ENCODE assay signal across 8 cellular contexts in the genomic region with DNA sequence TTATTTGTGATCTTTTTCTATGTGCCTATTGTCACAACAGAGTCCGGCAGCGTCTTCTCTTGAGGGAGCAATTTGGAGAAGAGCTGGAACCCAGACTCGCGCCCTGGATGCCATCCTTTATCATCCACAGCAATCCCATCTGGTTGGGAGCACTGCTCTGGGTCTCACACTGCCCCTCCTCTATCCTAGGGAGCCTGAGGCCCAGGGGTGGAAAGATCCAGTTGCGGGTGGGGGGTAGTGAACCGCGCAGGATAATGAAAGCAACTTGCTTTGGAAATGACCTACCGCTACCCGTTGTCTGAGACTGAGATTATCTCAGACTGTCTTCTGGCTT. TPM values are rescaled to one million over a fixed set of nuclear protein-coding genes. Genes with fewer than 3 reads are reported as not detected.
DNase-seq lines count a peak whose midpoint lies in the region; ATAC-seq and TF ChIP-seq lines count a peak whose summit lies in the region.

No MANE protein-coding gene starts in this region.

- ATAC-seq in left ventricle myocardium superior (no peak), GM21529 (IDR thresholded peaks at IDR 0.05; ENCODE audit: unreplicated experiment) (no peak)

- TF ChIP-seq CTCF in HEK293 (tag by site-specific recombination; IDR thresholded peaks at IDR 0.05), result no peak
- no peak for TF ChIP-seq CTCF in WI38 (IDR thresholded peaks at IDR 0.05; ENCODE audit: low read depth, low read length)

- H3K4me3 ChIP-seq in HEK293 (ENCODE audit: low read depth, low read length) (peak overlapping the region; percentile 82), WI38 (ENCODE audit: low read depth, low read length) (peak overlapping the region; percentile 79), skin epidermis (peak overlapping the region; percentile 58 to 76 (median 65))

- POLR2A ChIA-PET in HEK293 (lab: Yijun Ruan, JAX), result interaction anchor here (0.5 to 3.8 kb wide), 20 partner anchors 8 to 104 kb away, joined by 3 to 44 read pairs (median 6); a partner anchor contains a TSS

- CTCF ChIA-PET in HEK293 (lab: Yijun Ruan, JAX), result interaction anchor here (0.6 to 1.1 kb wide), 2 partner anchors 8 to 1822 kb away, joined by 3 read pairs; no protein-coding TSS in a partner anchor

- peaks cover 0 to 35% of the 10 kb centered on the region in 2 experiments; a peak in 1 of 3 replicates for H3K36me3 ChIP-seq in HEK293 (ENCODE audit: control insufficient read depth in 2 of 2, insufficient read depth in 1 of 2, low read length in 2 of 2)

- peak overlapping the region; percentile 56; the same call in 1 of the 2 replicates for H3K27ac ChIP-seq in HEK293 (ENCODE audit: extremely low read depth, low read depth, low read length)
- peak overlapping the region in 19 of 21 experiments; percentile 69 to 99 (median 86) for H3K27ac ChIP-seq in skin epidermis

- H3K4me1 ChIP-seq in HEK293 (ENCODE audit: control insufficient read depth, insufficient read depth, low read length), result peaks cover 5% of the 10 kb centered on the region

- DNase-seq in left ventricle myocardium superior, result peak; percentile 17
- no peak for DNase-seq in C1 segment of cervical spinal cord (lab: John Stamatoyannopoulos, UW)
- no peak for DNase-seq in activated CD4-positive, CD25-positive, alpha-beta regulatory T cell (lab: John Stamatoyannopoulos, UW)
- no peak for DNase-seq in NCI-H1417 treated with DMSO at 0.1 percent for 48 hours (lab: John Stamatoyannopoulos, UW)

- intact Hi-C loops in left ventricle myocardium superior (cut with micrococcal nuclease), result no loop called here

- H3K9me3 ChIP-seq in HEK293 (ENCODE audit: control insufficient read depth, insufficient read depth, low read depth, low read length), result no peaks in the 10 kb centered on the region

TF ChIP-seq in HEK293, 187 proteins besides CTCF, POLR2A, EP300 and RAD21:
- TF ChIP-seq ZNF404 (tag by site-specific recombination; IDR thresholded peaks at IDR 0.05) (no peak), ZNF747 (tag by site-specific recombination; IDR thresholded peaks at IDR 0.05) (no peak), ZNF561 (tag by site-specific recombination; IDR thresholded peaks at IDR 0.05; ENCODE audit: borderline replicate concordance) (no peak), ZNF146 (tag by site-specific recombination; IDR thresholded peaks at IDR 0.05) (no peak), ZNF239 (tag by site-specific recombination; IDR thresholded peaks at IDR 0.05) (no peak), ZFHX2 (tag by site-specific recombination; conservative IDR thresholded peaks at IDR 0.05) (no peak), ZNF140 (tag by site-specific recombination; IDR thresholded peaks at IDR 0.05) (no peak), KLF9 (tag by site-specific recombination; IDR thresholded peaks at IDR 0.05; ENCODE audit: low read depth) (no peak)
- TF ChIP-seq, protein P1, sequence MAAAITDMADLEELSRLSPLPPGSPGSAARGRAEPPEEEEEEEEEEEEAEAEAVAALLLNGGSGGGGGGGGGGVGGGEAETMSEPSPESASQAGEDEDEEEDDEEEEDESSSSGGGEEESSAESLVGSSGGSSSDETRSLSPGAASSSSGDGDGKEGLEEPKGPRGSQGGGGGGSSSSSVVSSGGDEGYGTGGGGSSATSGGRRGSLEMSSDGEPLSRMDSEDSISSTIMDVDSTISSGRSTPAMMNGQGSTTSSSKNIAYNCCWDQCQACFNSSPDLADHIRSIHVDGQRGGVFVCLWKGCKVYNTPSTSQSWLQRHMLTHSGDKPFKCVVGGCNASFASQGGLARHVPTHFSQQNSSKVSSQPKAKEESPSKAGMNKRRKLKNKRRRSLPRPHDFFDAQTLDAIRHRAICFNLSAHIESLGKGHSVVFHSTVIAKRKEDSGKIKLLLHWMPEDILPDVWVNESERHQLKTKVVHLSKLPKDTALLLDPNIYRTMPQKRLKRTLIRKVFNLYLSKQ (tag by site-specific recombination; IDR thresholded peaks at IDR 0.05; ENCODE audit: borderline replicate concordance), result no peak
- TF ChIP-seq, protein P2, sequence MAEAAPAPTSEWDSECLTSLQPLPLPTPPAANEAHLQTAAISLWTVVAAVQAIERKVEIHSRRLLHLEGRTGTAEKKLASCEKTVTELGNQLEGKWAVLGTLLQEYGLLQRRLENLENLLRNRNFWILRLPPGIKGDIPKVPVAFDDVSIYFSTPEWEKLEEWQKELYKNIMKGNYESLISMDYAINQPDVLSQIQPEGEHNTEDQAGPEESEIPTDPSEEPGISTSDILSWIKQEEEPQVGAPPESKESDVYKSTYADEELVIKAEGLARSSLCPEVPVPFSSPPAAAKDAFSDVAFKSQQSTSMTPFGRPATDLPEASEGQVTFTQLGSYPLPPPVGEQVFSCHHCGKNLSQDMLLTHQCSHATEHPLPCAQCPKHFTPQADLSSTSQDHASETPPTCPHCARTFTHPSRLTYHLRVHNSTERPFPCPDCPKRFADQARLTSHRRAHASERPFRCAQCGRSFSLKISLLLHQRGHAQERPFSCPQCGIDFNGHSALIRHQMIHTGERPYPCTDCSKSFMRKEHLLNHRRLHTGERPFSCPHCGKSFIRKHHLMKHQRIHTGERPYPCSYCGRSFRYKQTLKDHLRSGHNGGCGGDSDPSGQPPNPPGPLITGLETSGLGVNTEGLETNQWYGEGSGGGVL (tag by site-specific recombination; IDR thresholded peaks at IDR 0.05), result no peak
- TF ChIP-seq, protein P3, sequence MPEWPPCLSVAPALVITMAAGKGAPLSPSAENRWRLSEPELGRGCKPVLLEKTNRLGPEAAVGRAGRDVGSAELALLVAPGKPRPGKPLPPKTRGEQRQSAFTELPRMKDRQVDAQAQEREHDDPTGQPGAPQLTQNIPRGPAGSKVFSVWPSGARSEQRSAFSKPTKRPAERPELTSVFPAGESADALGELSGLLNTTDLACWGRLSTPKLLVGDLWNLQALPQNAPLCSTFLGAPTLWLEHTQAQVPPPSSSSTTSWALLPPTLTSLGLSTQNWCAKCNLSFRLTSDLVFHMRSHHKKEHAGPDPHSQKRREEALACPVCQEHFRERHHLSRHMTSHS (tag by site-specific recombination; IDR thresholded peaks at IDR 0.05), result no peak

RNA-seq across cellular contexts. Expression of a gene that starts 0.7 kb away (rescaled TPM):
- 48.0 TPM for total RNA-seq in left ventricle myocardium superior

RNA-seq across cellular contexts. Expression of a gene that starts 4.0 kb away (rescaled TPM):
- total RNA-seq in left ventricle myocardium superior, result 16.4 TPM

RNA-seq across cellular contexts. Expression of a gene that starts 6.3 kb away (rescaled TPM):
- 20.6 TPM for total RNA-seq in left ventricle myocardium superior

RNA-seq across cellular contexts. Expression of a gene that starts 13.6 kb away (rescaled TPM):
- 163 TPM for total RNA-seq in left ventricle myocardium superior

RNA-seq across cellular contexts. Expression of a gene that starts 17.2 kb away (rescaled TPM):
- 21.4 TPM for total RNA-seq in left ventricle myocardium superior
